ENCODE assay signal across 8 cellular contexts in the genomic region with DNA sequence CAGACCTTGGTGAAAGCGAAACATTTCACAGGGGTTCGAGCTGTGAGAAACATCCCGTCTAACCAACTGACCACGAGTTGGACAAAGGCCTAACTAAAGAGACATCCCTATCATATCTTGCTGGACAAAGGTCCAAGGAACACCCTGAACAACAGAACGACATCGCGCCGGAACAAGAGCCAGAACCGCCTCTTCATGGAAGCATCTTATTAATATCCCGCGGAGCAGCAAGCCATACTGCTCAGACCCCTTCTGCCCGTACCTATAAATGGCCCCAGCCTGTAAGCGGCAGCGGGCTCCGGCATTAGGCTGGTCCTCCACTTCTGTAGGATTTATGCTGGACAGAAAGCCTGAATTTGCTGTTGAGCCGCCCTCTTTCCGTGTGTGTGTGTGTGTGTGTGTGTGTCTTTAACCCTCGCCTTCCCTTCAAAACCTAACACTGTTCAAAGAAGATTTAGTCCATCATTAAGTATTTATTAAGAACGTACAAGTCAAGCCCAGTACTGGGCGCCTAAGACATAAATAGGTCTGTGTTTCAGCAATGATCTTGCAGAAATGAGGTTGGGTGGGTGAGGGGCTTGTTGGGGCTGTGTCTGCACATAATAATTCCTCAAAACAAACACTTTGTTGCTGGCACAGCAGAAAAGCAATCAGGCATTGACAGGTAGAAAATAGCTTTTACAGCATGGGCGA. TPM values are rescaled to one million over a fixed set of nuclear protein-coding genes. Genes with fewer than 3 reads are reported as not detected.
DNase-seq lines count a peak whose midpoint lies in the region; TF ChIP-seq lines count a peak whose summit lies in the region.

No MANE protein-coding gene starts in this region.

- H3K4me3 ChIP-seq in colonic mucosa (peak overlapping the region; percentile 31), neural progenitor cell (peak overlapping the region; percentile 85), prostate gland (peak overlapping the region in 1 of 2 donors; percentile 9)

- H3K27me3 ChIP-seq in colonic mucosa, result peaks cover 20% of the 10 kb centered on the region
- H3K27me3 ChIP-seq in neural progenitor cell, result peaks cover 28% of the 10 kb centered on the region
- H3K27me3 ChIP-seq in prostate gland (replicated peaks; ENCODE audit: insufficient read depth), result peaks cover 4% of the 10 kb centered on the region

- H3K9me3 Mint-ChIP-seq in neural progenitor cell, result no peaks in the 10 kb centered on the region

- H2AFZ ChIP-seq in neural progenitor cell (replicated peaks), result peak overlapping the region; percentile 86

- H3F3A ChIP-seq in neural progenitor cell (ENCODE audit: low read depth), result peaks cover 19% of the 10 kb centered on the region

- H3K9ac ChIP-seq in colonic mucosa (ENCODE audit: low read depth in 2 of 2, low read length in 2 of 2), result no peak overlapping the region
- no peak overlapping the region for H3K9ac ChIP-seq in neural progenitor cell

- H3K4me3 Mint-ChIP-seq in neural progenitor cell, result peak overlapping the region; percentile 96

- no peaks in the 10 kb centered on the region for H4K20me1 ChIP-seq in neural progenitor cell (ENCODE audit: low read depth)

- H3K27ac ChIP-seq in colonic mucosa (no peak overlapping the region), neural progenitor cell (no peak overlapping the region), prostate gland (no peak overlapping the region)

- WGBS in prostate gland, result 13% methylated on average over 21 of the region's 21 CpGs

- H3K4me1 Mint-ChIP-seq in neural progenitor cell, result peaks cover 17% of the 10 kb centered on the region

- peaks cover 19% of the 10 kb centered on the region for H3K79me2 ChIP-seq in neural progenitor cell (ENCODE audit: low read depth)

- H3K36me3 Mint-ChIP-seq in neural progenitor cell, result no peaks in the 10 kb centered on the region

- peak overlapping the region; percentile 1 for H3K27ac Mint-ChIP-seq in neural progenitor cell

- peaks cover 9% of the 10 kb centered on the region for H3K27me3 Mint-ChIP-seq in neural progenitor cell (ENCODE audit: insufficient read depth, low read depth)

- DNase-seq in EL (peak; percentile 6), NCI-H526 treated with DMSO at 0.1 percent for 48 hours (lab: John Stamatoyannopoulos, UW) (peak; percentile 39), colonic mucosa (no peak), neural progenitor cell (ENCODE audit: low spot score) (peak; percentile 61), prostate gland (ENCODE audit: low spot score) (no peak), MV-4-11 (lab: John Stamatoyannopoulos, UW) (no peak), CD1c-positive myeloid dendritic cell (ENCODE audit: extremely low spot score) (no peak)
- DNase-seq in stimulated activated naive CD4-positive, alpha-beta T cell treated with Interleukin-2 at 50 U/mL for 16 hours (lab: John Stamatoyannopoulos, UW), result no peak

- no peaks in the 10 kb centered on the region for H3K36me3 ChIP-seq in colonic mucosa
- H3K36me3 ChIP-seq in neural progenitor cell, result no peaks in the 10 kb centered on the region
- H3K36me3 ChIP-seq in prostate gland, result no peaks in the 10 kb centered on the region

- intact Hi-C loops in colonic mucosa (cut with DNase I), result no loop called here
- intact Hi-C loops in prostate gland (cut with DNase I), result no loop called here

- H3K4me1 ChIP-seq in colonic mucosa (no peaks in the 10 kb centered on the region), neural progenitor cell (peaks cover 6% of the 10 kb centered on the region), prostate gland (replicated peaks) (no peaks in the 10 kb centered on the region)

- peak overlapping the region; percentile 97 for H3K4me2 ChIP-seq in neural progenitor cell

- no peak for TF ChIP-seq POLR2A in prostate gland (IDR thresholded peaks at IDR 0.05)

- no peak for TF ChIP-seq CTCF in colonic mucosa (IDR thresholded peaks at IDR 0.05)
- no peak for TF ChIP-seq CTCF in neural progenitor cell (IDR thresholded peaks at IDR 0.05)
- no peak for TF ChIP-seq CTCF in prostate gland (IDR thresholded peaks at IDR 0.05)

- H3K9me3 ChIP-seq in colonic mucosa (no peaks in the 10 kb centered on the region), neural progenitor cell (ENCODE audit: low read depth) (no peaks in the 10 kb centered on the region), prostate gland (no peaks in the 10 kb centered on the region)

RNA-seq across cellular contexts. Expression of gene SLC6A15, which starts 1.9 kb away (rescaled TPM):
- total RNA-seq in colonic mucosa, result 1 to 10 TPM in 1 of 2 donors, under 1 TPM in 1; 0.32 to 1.1 TPM
- 15.1 and 25.4 TPM in 2 replicates for total RNA-seq in neural progenitor cell (ENCODE audit: low replicate concordance)
- total RNA-seq in prostate gland, result under 1 TPM in 1 of 2 donors, not detected in 1; 0.45 TPM

Comparison
In these comparisons a context has a peak if more than half of its experiments do, and no peak if none do; other contexts are left out.
1. DNase-seq: peak in EL (single experiment), NCI-H526 treated with DMSO at 0.1 percent for 48 hours (single experiment) and neural progenitor cell (single experiment); none in colonic mucosa (single experiment), prostate gland (single experiment), MV-4-11 (single experiment), CD1c-positive myeloid dendritic cell (single experiment) and stimulated activated naive CD4-positive, alpha-beta T cell treated with Interleukin-2 at 50 U/mL for 16 hours (single experiment).